2 cellular contexts compared by ENCODE assay signal in genomic region chr19:12788025-12788681, GRCh38.
TF ChIP-seq lines count a peak whose summit lies in the region.

No MANE protein-coding gene starts in this region.

TF ChIP-seq in GM23338, 12 proteins besides CTCF, POLR2A, EP300 and RAD21:
- TF ChIP-seq JUNB (IDR thresholded peaks at IDR 0.05; ENCODE audit: unreplicated experiment) (no peak), EZH2phosphoT487 (IDR thresholded peaks at IDR 0.05; ENCODE audit: unreplicated experiment) (no peak), CREB1 (CRISPR knock-in tag; IDR thresholded peaks at IDR 0.05; ENCODE audit: low read depth) (no peak), ZNF114 (CRISPR knock-in tag; IDR thresholded peaks at IDR 0.05) (no peak), ETS1 (IDR thresholded peaks at IDR 0.05) (no peak), POLR2AphosphoS5 (IDR thresholded peaks at IDR 0.05; ENCODE audit: low read depth) (no peak)
- TF ChIP-seq, protein P1, sequence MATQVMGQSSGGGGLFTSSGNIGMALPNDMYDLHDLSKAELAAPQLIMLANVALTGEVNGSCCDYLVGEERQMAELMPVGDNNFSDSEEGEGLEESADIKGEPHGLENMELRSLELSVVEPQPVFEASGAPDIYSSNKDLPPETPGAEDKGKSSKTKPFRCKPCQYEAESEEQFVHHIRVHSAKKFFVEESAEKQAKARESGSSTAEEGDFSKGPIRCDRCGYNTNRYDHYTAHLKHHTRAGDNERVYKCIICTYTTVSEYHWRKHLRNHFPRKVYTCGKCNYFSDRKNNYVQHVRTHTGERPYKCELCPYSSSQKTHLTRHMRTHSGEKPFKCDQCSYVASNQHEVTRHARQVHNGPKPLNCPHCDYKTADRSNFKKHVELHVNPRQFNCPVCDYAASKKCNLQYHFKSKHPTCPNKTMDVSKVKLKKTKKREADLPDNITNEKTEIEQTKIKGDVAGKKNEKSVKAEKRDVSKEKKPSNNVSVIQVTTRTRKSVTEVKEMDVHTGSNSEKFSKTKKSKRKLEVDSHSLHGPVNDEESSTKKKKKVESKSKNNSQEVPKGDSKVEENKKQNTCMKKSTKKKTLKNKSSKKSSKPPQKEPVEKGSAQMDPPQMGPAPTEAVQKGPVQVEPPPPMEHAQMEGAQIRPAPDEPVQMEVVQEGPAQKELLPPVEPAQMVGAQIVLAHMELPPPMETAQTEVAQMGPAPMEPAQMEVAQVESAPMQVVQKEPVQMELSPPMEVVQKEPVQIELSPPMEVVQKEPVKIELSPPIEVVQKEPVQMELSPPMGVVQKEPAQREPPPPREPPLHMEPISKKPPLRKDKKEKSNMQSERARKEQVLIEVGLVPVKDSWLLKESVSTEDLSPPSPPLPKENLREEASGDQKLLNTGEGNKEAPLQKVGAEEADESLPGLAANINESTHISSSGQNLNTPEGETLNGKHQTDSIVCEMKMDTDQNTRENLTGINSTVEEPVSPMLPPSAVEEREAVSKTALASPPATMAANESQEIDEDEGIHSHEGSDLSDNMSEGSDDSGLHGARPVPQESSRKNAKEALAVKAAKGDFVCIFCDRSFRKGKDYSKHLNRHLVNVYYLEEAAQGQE (IDR thresholded peaks at IDR 0.05; ENCODE audit: unreplicated experiment): no peak
TF ChIP-seq in GM23338: peak in this region for 0.

TF ChIP-seq in SK-N-SH, 30 proteins besides CTCF, POLR2A, EP300 and RAD21:
- TF ChIP-seq ZBTB33 (IDR thresholded peaks at IDR 0.05; ENCODE audit: borderline replicate concordance, low read depth) (no peak), ELF1 (IDR thresholded peaks at IDR 0.05) (no peak), GABPA (IDR thresholded peaks at IDR 0.05; ENCODE audit: low read depth) (no peak), USF2 (IDR thresholded peaks at IDR 0.05; ENCODE audit: borderline replicate concordance, low read depth, low read length) (no peak), RXRA (IDR thresholded peaks at IDR 0.05; ENCODE audit: borderline replicate concordance, low read depth) (no peak)
- TF ChIP-seq, protein P2, sequence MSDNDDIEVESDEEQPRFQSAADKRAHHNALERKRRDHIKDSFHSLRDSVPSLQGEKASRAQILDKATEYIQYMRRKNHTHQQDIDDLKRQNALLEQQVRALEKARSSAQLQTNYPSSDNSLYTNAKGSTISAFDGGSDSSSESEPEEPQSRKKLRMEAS (IDR thresholded peaks at IDR 0.05; ENCODE audit: low read depth): no peak
